18 cellular contexts compared by ENCODE assay signal in the genomic region with DNA sequence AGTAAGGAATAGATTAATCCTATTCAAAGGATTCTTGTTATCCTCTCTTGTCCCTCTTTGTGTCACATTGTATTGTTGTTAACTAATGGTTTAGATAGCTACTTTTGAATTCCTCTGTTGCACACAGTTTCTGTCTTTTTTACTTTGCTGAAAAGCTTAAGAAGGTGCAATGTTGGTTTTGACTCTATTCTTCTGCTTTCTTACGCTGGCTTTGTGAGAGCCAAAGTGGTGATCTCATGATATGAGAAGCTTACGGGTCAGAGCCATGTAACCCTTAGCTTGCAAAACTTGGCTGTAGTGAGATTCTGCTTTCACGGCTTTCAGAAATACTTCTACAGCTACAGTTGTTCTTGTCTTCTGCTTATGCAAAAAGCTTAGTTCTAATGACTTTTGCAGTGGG.
DNase-seq lines count a peak whose midpoint lies in the region; ATAC-seq, FAIRE-seq and TF ChIP-seq lines count a peak whose summit lies in the region.
"Had no signal": no experiment of that assay in that cellular context is flagged by ENCODE, and none has a peak within 500 bp of the region (broad histone marks: within the 10 kb centered on the region; RNA-seq: fewer than 3 reads in every experiment).

No MANE protein-coding gene starts in this region.

- TF ChIP-seq CTCF in glutamatergic neuron (IDR thresholded peaks at IDR 0.05; ENCODE audit: partially characterized antibody, unreplicated experiment) = no peak

- H3K9me3 Mint-ChIP-seq in glutamatergic neuron (ENCODE audit: unreplicated experiment) = peaks cover 5% of the 10 kb centered on the region

- H3K4me3 Mint-ChIP-seq in glutamatergic neuron (ENCODE audit: unreplicated experiment) = no peak overlapping the region
- H3K4me3 Mint-ChIP-seq: activated naive CD4-positive, alpha-beta T cell treated with anti-CD3 and anti-CD28 coated beads for 36 hours had no signal

- peaks cover 6% of the 10 kb centered on the region for H3K36me3 Mint-ChIP-seq in glutamatergic neuron (ENCODE audit: unreplicated experiment)

- H3K4me1 Mint-ChIP-seq in glutamatergic neuron (ENCODE audit: low read depth, unreplicated experiment) = peaks cover 45% of the 10 kb centered on the region

- H3K27me3 Mint-ChIP-seq in glutamatergic neuron (ENCODE audit: unreplicated experiment) = peaks cover 3% of the 10 kb centered on the region

- DNase-seq in Daoy (ENCODE audit: low read depth) (peak; percentile 9), astrocyte of the hippocampus (ENCODE audit: low read depth, low spot score) (peak; percentile 64), glutamatergic neuron (no peak), renal cortical epithelial cell (ENCODE audit: low read depth) (peak; percentile 87), urothelium cell line (ENCODE audit: low spot score) (no peak), NCI-H1694 (lab: John Stamatoyannopoulos, UW) (no peak)
- DNase-seq in activated naive CD4-positive, alpha-beta T cell treated with anti-CD3 and anti-CD28 coated beads, Interleukin-2, amount 50 U/mL, for 16 hours = no peak
- DNase-seq: activated naive CD4-positive, alpha-beta T cell treated with anti-CD3 and anti-CD28 coated beads for 36 hours; colonic mucosa; gastrocnemius medialis; kidney; NCI-H1436 treated with DMSO at 0.1 percent for 48 hours; NCI-H774; nucleus accumbens; SIG-M5; stimulated activated CD4-positive, alpha-beta T cell treated with anti-CD3 and anti-CD28 coated beads, Interleukin-4, amount 100 ng/mL, for 24 hours; stimulated activated naive CD4-positive, alpha-beta T cell treated with Interleukin-2 at 50 U/mL for 16 hours had no signal

- no peak for FAIRE-seq in urothelium cell line (lab: Jason Lieb, UNC)

- ATAC-seq in GM21447 (IDR thresholded peaks at IDR 0.05; ENCODE audit: unreplicated experiment) = no peak
- ATAC-seq: gastrocnemius medialis had no signal

- peak overlapping the region; percentile 89 for H3K27ac Mint-ChIP-seq in glutamatergic neuron (ENCODE audit: unreplicated experiment)
- H3K27ac Mint-ChIP-seq: activated naive CD4-positive, alpha-beta T cell treated with anti-CD3 and anti-CD28 coated beads for 36 hours had no signal

Comparison
In these comparisons a context has a peak if more than half of its experiments do, and no peak if none do; other contexts are left out.
1. DNase-seq: peak in Daoy (single experiment), astrocyte of the hippocampus (single experiment) and renal cortical epithelial cell (single experiment); none in glutamatergic neuron (single experiment), urothelium cell line (single experiment), NCI-H1694 (single experiment) and activated naive CD4-positive, alpha-beta T cell treated with anti-CD3 and anti-CD28 coated beads, Interleukin-2, amount 50 U/mL, for 16 hours (single experiment).